ENCODE assay signal across 1 cellular context in genomic region chr1:99621340-99621901, GRCh38.
TF ChIP-seq lines count a peak whose summit lies in the region.

No MANE protein-coding gene starts in this region.

TF ChIP-seq in WTC11, 78 proteins besides CTCF, POLR2A, EP300 and RAD21 (continued from another document):
- TF ChIP-seq MAX (CRISPR knock-in tag; IDR thresholded peaks at IDR 0.05) (no peak), ARID4B (CRISPR knock-in tag; IDR thresholded peaks at IDR 0.05; ENCODE audit: borderline replicate concordance) (no peak), CREB1 (CRISPR knock-in tag; IDR thresholded peaks at IDR 0.05) (no peak), TEAD1 (CRISPR knock-in tag; IDR thresholded peaks at IDR 0.05) (no peak), MXD4 (CRISPR knock-in tag; IDR thresholded peaks at IDR 0.05; ENCODE audit: borderline replicate concordance) (no peak), GRHL2 (CRISPR knock-in tag; IDR thresholded peaks at IDR 0.05; ENCODE audit: insufficient replicate concordance, severe bottlenecking) (no peak), FOXP4 (CRISPR knock-in tag; IDR thresholded peaks at IDR 0.05) (no peak), ZSCAN18 (CRISPR knock-in tag; IDR thresholded peaks at IDR 0.05) (no peak), SMAD4 (CRISPR knock-in tag; IDR thresholded peaks at IDR 0.05) (no peak), ZNF121 (CRISPR knock-in tag; IDR thresholded peaks at IDR 0.05) (no peak), ELF4 (CRISPR knock-in tag; IDR thresholded peaks at IDR 0.05; ENCODE audit: low read depth) (no peak), ATF3 (CRISPR knock-in tag; conservative IDR thresholded peaks at IDR 0.05) (no peak), JUN (CRISPR knock-in tag; IDR thresholded peaks at IDR 0.05) (no peak)
TF ChIP-seq in WTC11: peak in this region for 0.
